ENCODE assay signal across 29 cellular contexts in genomic region chr5:35186749-35187148, GRCh38. TPM values are rescaled to one million over a fixed set of nuclear protein-coding genes. Genes with fewer than 3 reads are reported as not detected.
"Had no signal": no experiment of that assay in that cellular context is flagged by ENCODE, and none has a peak within 500 bp of the region (broad histone marks: within the 10 kb centered on the region; RNA-seq: fewer than 3 reads in every experiment).

No MANE protein-coding gene starts in this region.

- H3K9me3 ChIP-seq: SJCRH30 had no signal

- H3K27ac ChIP-seq: SJCRH30, SK-N-MC had no signal

- ATAC-seq: activated CD4-positive, alpha-beta T cell treated with anti-CD3 and anti-CD28 coated beads for 36 hours; activated CD4-positive, CD25-positive, alpha-beta regulatory T cell treated with anti-CD3 and anti-CD28 coated beads, Interleukin-2, amount 50 U/mL, for 24 hours; activated naive CD8-positive, alpha-beta T cell treated with anti-CD3 and anti-CD28 coated beads, Interleukin-2, amount 50 U/mL, for 24 hours; activated T-cell treated with anti-CD3 and anti-CD28 coated beads, Interleukin-2, amount 50 U/mL, for 4 hours; K562; Panc1; WTC11 had no signal

- H3K36me3 ChIP-seq: SJCRH30 had no signal

- DNase-seq: activated CD4-positive, alpha-beta memory T cell treated with anti-CD3 and anti-CD28 coated beads for 36 hours; activated CD4-positive, alpha-beta T cell treated with anti-CD3 and anti-CD28 coated beads for 36 hours; activated CD4-positive, alpha-beta T cell treated with anti-CD3 and anti-CD28 coated beads, Interleukin-2, amount 50 U/mL, for 1 hour; activated CD8-positive, alpha-beta memory T cell treated with anti-CD3 and anti-CD28 coated beads, Interleukin-2, amount 50 U/mL, for 4 hours; activated gamma-delta T cell treated with Interleukin-2 at 50 U/mL for 16 hours; activated naive CD4-positive, alpha-beta T cell treated with anti-CD3 and anti-CD28 coated beads for 36 hours; activated naive CD8-positive, alpha-beta T cell treated with anti-CD3 and anti-CD28 coated beads, Interleukin-2, amount 50 U/mL, for 24 hours; activated T-cell treated with anti-CD3 and anti-CD28 coated beads for 4 hours; activated T-cell treated with anti-CD3 and anti-CD28 coated beads, Interleukin-2, amount 50 U/mL, for 4 hours; anterior cingulate cortex; caudate nucleus; NCI-H1092 treated with DMSO at 0.1 percent for 48 hours; NCI-H1417 treated with DMSO at 0.1 percent for 48 hours; NCI-H187 treated with DMSO at 0.1 percent for 48 hours; NCI-H2081 treated with DMSO at 0.1 percent for 48 hours; NCI-H226; NCI-H446 treated with DMSO at 0.1 percent for 48 hours; NCI-H524; NCI-H69; SHP77; SJCRH30 had no signal

- H3K4me3 ChIP-seq: K562, SJCRH30, SK-N-MC had no signal

RNA-seq across cellular contexts. Expression of gene PRLR, which starts 43.5 kb away (rescaled TPM):
- total RNA-seq: activated CD4-positive, alpha-beta memory T cell treated with anti-CD3 and anti-CD28 coated beads for 36 hours; activated naive CD4-positive, alpha-beta T cell treated with anti-CD3 and anti-CD28 coated beads for 36 hours; activated T-helper 1 cell treated with anti-CD3 and anti-CD28 coated beads, Interleukin-12 subunit alpha, Interleukin-12 subunit beta, Interleukin-2, Interleukin-4 antibody, amounts not matched to agents 30 ng/mL and 10 ng/mL and 1 ng/mL, durations not matched to agents 14 hours and 24 hours and 36 hours; bronchial epithelial cell; SJCRH30; T-helper 1 cell treated with Interleukin-12 subunit alpha and Interleukin-12 subunit beta and Interleukin-4 antibody, amounts not matched to agents 30 ng/mL and 1 ng/mL, for 36 hours had no signal
